18 cellular contexts compared by ENCODE assay signal in the genomic region with DNA sequence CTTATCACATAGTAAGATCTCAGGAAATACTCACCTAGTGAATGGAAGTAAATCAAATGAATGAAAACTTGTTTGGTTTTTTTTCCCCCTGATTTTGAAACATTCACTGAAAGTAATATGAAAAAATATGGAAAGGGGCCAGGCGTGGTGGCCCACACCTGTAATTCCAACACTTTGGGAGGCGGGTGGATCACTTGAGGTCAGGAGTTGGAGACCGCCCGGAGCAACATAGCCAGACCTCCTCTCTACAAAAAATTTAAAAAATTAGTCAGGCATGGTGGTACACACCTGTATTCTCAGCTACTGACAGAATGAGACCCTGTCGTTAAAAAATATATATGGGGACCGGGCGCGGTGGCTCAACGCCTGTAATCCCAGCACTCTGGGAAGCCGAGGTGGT.
"Had no signal": no experiment of that assay in that cellular context is flagged by ENCODE, and none has a peak within 500 bp of the region (broad histone marks: within the 10 kb centered on the region; RNA-seq: fewer than 3 reads in every experiment).

No MANE protein-coding gene starts in this region.

- H3K9me3 Mint-ChIP-seq: activated CD4-positive, alpha-beta T cell treated with anti-CD3 and anti-CD28 coated beads, Interleukin-2, amount 10 ng/mL, durations not matched to agents 24 days and 14 days; activated naive CD4-positive, alpha-beta T cell treated with anti-CD3 and anti-CD28 coated beads, Interleukin-2, amount 50 U/mL, for 24 hours; activated T-cell treated with anti-CD3 and anti-CD28 coated beads, Interleukin-2, amount 50 U/mL, for 4 hours; dendritic cell treated with granulocyte-macrophage colony-stimulating factor and Interleukin-4, amounts not matched to agents 40 ng/mL and 50 ng/mL, for 4 days; natural killer cell; T-helper 2 cell treated with Interferon-gamma antibody and Interleukin-4, amounts not matched to agents 5 μg/mL and 100 μg/mL, for 36 hours had no signal

- H3K36me3 Mint-ChIP-seq: activated naive CD4-positive, alpha-beta T cell treated with anti-CD3 and anti-CD28 coated beads, Interleukin-2, amount 50 U/mL, for 24 hours; natural killer cell had no signal

- H3K9me3 ChIP-seq: tibial nerve, uterus had no signal

- H3K27ac Mint-ChIP-seq: activated CD8-positive, alpha-beta T cell treated with anti-CD3 and anti-CD28 coated beads, Interleukin-2, amount 10 ng/mL, durations not matched to agents 7 days and 5 days; activated naive CD4-positive, alpha-beta T cell treated with anti-CD3 and anti-CD28 coated beads, Interleukin-2, amount 50 U/mL, for 24 hours; natural killer cell; T-helper 2 cell treated with Interferon-gamma antibody and Interleukin-4, amounts not matched to agents 5 μg/mL and 100 μg/mL, for 36 hours had no signal

- H3K4me3 Mint-ChIP-seq: activated CD4-positive, alpha-beta T cell treated with anti-CD3 and anti-CD28 coated beads, Interleukin-2, amount 10 ng/mL, durations not matched to agents 24 days and 14 days; activated CD8-positive, alpha-beta T cell treated with anti-CD3 and anti-CD28 coated beads, Interleukin-2, amount 10 ng/mL, durations not matched to agents 7 days and 5 days; activated naive CD4-positive, alpha-beta T cell treated with anti-CD3 and anti-CD28 coated beads, Interleukin-2, amount 50 U/mL, for 24 hours; activated T-cell treated with anti-CD3 and anti-CD28 coated beads, Interleukin-2, amount 50 U/mL, for 4 hours; dendritic cell treated with granulocyte-macrophage colony-stimulating factor and Interleukin-4, amounts not matched to agents 40 ng/mL and 50 ng/mL, for 4 days; natural killer cell; T-helper 2 cell treated with Interferon-gamma antibody and Interleukin-4, amounts not matched to agents 5 μg/mL and 100 μg/mL, for 36 hours had no signal

- DNase-seq: activated CD4-positive, alpha-beta T cell treated with anti-CD3 and anti-CD28 coated beads, Interleukin-2, amount 10 ng/mL, durations not matched to agents 24 days and 14 days; activated CD4-positive, CD25-positive, alpha-beta regulatory T cell; activated CD8-positive, alpha-beta T cell treated with anti-CD3 and anti-CD28 coated beads, Interleukin-2, amount 10 ng/mL, durations not matched to agents 7 days and 5 days; activated T-cell treated with anti-CD3 and anti-CD28 coated beads, Interleukin-2, amount 50 U/mL, for 4 hours; amniotic stem cell; effector memory CD4-positive, alpha-beta T cell; left cardiac atrium; mesendoderm; natural killer cell; nucleus accumbens; stimulated activated naive CD8-positive, alpha-beta T cell treated with anti-CD3 and anti-CD28 coated beads, Interleukin-15, Interleukin-2, amounts not matched to agents 100 U/mL and 50 U/mL, for 24 hours; substantia nigra; uterus had no signal

- H3K27me3 ChIP-seq: hepatocyte, tibial nerve, uterus had no signal

- H3K36me3 ChIP-seq: tibial nerve, uterus had no signal

- ATAC-seq: activated CD8-positive, alpha-beta T cell treated with anti-CD3 and anti-CD28 coated beads, Interleukin-2, amount 10 ng/mL, durations not matched to agents 7 days and 5 days; activated T-cell treated with anti-CD3 and anti-CD28 coated beads, Interleukin-2, amount 50 U/mL, for 4 hours; natural killer cell; stimulated activated naive CD8-positive, alpha-beta T cell treated with anti-CD3 and anti-CD28 coated beads, Interleukin-15, Interleukin-2, amounts not matched to agents 100 U/mL and 50 U/mL, for 24 hours had no signal

- H3K27me3 Mint-ChIP-seq: activated CD4-positive, alpha-beta T cell treated with anti-CD3 and anti-CD28 coated beads, Interleukin-2, amount 10 ng/mL, durations not matched to agents 24 days and 14 days; activated naive CD4-positive, alpha-beta T cell treated with anti-CD3 and anti-CD28 coated beads, Interleukin-2, amount 50 U/mL, for 24 hours; dendritic cell treated with granulocyte-macrophage colony-stimulating factor and Interleukin-4, amounts not matched to agents 40 ng/mL and 50 ng/mL, for 4 days had no signal

- H3K4me3 ChIP-seq: hepatocyte, tibial nerve, uterus had no signal

- H3K4me1 ChIP-seq: uterus had no signal

- H3K27ac ChIP-seq: hepatocyte, tibial nerve, uterus had no signal
